Comparison of ENCODE assay signal across 14 cellular contexts in genomic region chr2:20371656-20372055, GRCh38.
"Had no signal": no experiment of that assay in that cellular context is flagged by ENCODE, and none has a peak within 500 bp of the region (broad histone marks: within the 10 kb centered on the region; RNA-seq: fewer than 3 reads in every experiment).

No MANE protein-coding gene starts in this region.

- ATAC-seq: esophagus mucosa, left lung, T-helper 17 cell had no signal

- H3K4me1 ChIP-seq: left lung had no signal

- H3K36me3 ChIP-seq: left lung, thyroid gland, WERI-Rb-1 had no signal

- H3K4me3 ChIP-seq: left lung, thyroid gland had no signal

- DNase-seq: activated CD4-positive, alpha-beta T cell treated with anti-CD3 and anti-CD28 coated beads, Interleukin-2, amount 50 U/mL, for 48 hours; activated naive CD4-positive, alpha-beta T cell treated with Interleukin-2 at 50 U/mL for 16 hours; activated naive CD8-positive, alpha-beta T cell treated with anti-CD3 and anti-CD28 coated beads, Interleukin-2, amount 10 ng/mL, durations not matched to agents 7 days and 5 days; amygdala; cortex of kidney; foreskin fibroblast; hippocampal formation; left lung; stimulated activated CD4-positive, alpha-beta T cell treated with anti-CD3 and anti-CD28 coated beads, Interleukin-2, amount 100 ng/mL, for 24 hours; stimulated activated naive CD4-positive, alpha-beta T cell treated with Interleukin-2 at 50 U/mL for 16 hours; T-helper 17 cell; thyroid gland; WERI-Rb-1 had no signal

- H3K27me3 ChIP-seq: left lung, thyroid gland had no signal

- H3K27ac ChIP-seq: left lung, WERI-Rb-1 had no signal

- H3K9me3 ChIP-seq: thyroid gland had no signal
